ENCODE assay signal across 11 cellular contexts in the genomic region with DNA sequence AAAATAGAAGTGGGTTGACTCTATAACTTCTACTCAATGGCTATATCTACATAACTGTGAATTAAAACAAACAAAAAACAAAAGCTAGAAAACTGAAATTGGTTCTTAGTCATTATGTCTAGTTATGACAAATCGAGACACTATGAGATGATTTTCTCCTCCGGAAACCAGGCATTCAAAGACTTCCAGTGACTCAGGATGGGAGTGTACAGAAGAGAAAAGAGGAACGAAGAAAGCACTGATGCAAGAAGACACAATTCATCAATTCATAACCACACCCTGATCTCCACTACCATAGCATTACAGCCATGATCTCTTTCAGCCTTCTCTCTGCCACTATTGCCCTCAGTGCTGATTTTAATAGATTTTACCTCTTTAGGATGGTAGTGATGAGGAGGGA.
DNase-seq lines count a peak whose midpoint lies in the region; ATAC-seq and TF ChIP-seq lines count a peak whose summit lies in the region.
"Had no signal": no experiment of that assay in that cellular context is flagged by ENCODE, and none has a peak within 500 bp of the region (broad histone marks: within the 10 kb centered on the region; RNA-seq: fewer than 3 reads in every experiment).

No MANE protein-coding gene starts in this region.

- no peaks in the 10 kb centered on the region for H3K36me3 Mint-ChIP-seq in naive B cell
- H3K36me3 Mint-ChIP-seq: activated naive CD8-positive, alpha-beta T cell had no signal

- peaks cover 2 to 14% (median 12%) of the 10 kb centered on the region in 7 donors for H3K9me3 Mint-ChIP-seq in naive B cell

- H3K27me3 Mint-ChIP-seq in naive B cell = no peaks in the 10 kb centered on the region
- H3K27me3 Mint-ChIP-seq: activated naive CD8-positive, alpha-beta T cell had no signal

- CTCF ChIA-PET in HEK293T (lab: Yijun Ruan, JAX) = no interaction called here

- intact Hi-C loops in dorsolateral prefrontal cortex (cut with DNase I) = no loop called here

- H3K27me3 ChIP-seq in dorsolateral prefrontal cortex = peaks cover 0 to 37% (median 0%) of the 10 kb centered on the region in 45 donors

- no peak overlapping the region for H3K4me3 ChIP-seq in dorsolateral prefrontal cortex
- H3K4me3 ChIP-seq: K562, pancreas had no signal

- ATAC-seq in GM18907 (IDR thresholded peaks at IDR 0.05; ENCODE audit: unreplicated experiment) = peak; percentile 100
- peak; percentile 98 for ATAC-seq in HG02943 (IDR thresholded peaks at IDR 0.05; ENCODE audit: low read depth, unreplicated experiment)
- peak; percentile 98 to 100 for ATAC-seq in naive B cell (ENCODE audit: low read depth in 2 of 2)
- ATAC-seq: K562, pancreas had no signal

- no peak overlapping the region for H3K27ac ChIP-seq in dorsolateral prefrontal cortex
- H3K27ac ChIP-seq: pancreas had no signal

- TF ChIP-seq CTCF in dorsolateral prefrontal cortex (IDR thresholded peaks at IDR 0.05 in 54 of 56, conservative IDR thresholded peaks at IDR 0.05 in 2 of 56; ENCODE audit: low read depth in 1 of 56, partially characterized antibody in 56 of 56) = no peak

- H3K27ac Mint-ChIP-seq in naive B cell = peak overlapping the region in 3 of 6 donors; percentile 6 to 68 (median 17)
- H3K27ac Mint-ChIP-seq: activated naive CD8-positive, alpha-beta T cell had no signal

- POLR2A ChIA-PET in HEK293T (lab: Yijun Ruan, JAX) = no interaction called here

- H3K4me1 Mint-ChIP-seq in naive B cell = peaks cover 8 to 11% (median 9%) of the 10 kb centered on the region in 3 donors

- peak; percentile 53 for DNase-seq in OCI-M1 (lab: John Stamatoyannopoulos, UW)
- DNase-seq in naive B cell = peak; percentile 56
- DNase-seq in dorsolateral prefrontal cortex = no peak
- DNase-seq in LoVo (ENCODE audit: low spot score) = no peak
- no peak for DNase-seq in amygdala (lab: John Stamatoyannopoulos, UW)
- DNase-seq in HEK293T (ENCODE audit: extremely low spot score) = no peak
- DNase-seq: pancreas had no signal

- H3K4me3 Mint-ChIP-seq in naive B cell = peak overlapping the region in 4 of 8 donors; percentile 15 to 46 (median 24)
- H3K4me3 Mint-ChIP-seq: activated naive CD8-positive, alpha-beta T cell had no signal

TF ChIP-seq in HEK293T, 16 proteins besides CTCF, POLR2A, EP300 and RAD21:
- TF ChIP-seq ELF4 (IDR thresholded peaks at IDR 0.05) (no peak), ARNT (IDR thresholded peaks at IDR 0.05) (no peak), ZNF384 (IDR thresholded peaks at IDR 0.05) (no peak), SUZ12 (IDR thresholded peaks at IDR 0.05) (no peak), FOXM1 (IDR thresholded peaks at IDR 0.05; ENCODE audit: borderline replicate concordance) (no peak), SP1 (IDR thresholded peaks at IDR 0.05) (no peak), HDGF (IDR thresholded peaks at IDR 0.05; ENCODE audit: borderline replicate concordance) (no peak), NFRKB (IDR thresholded peaks at IDR 0.05) (no peak), FOXK2 (IDR thresholded peaks at IDR 0.05) (no peak)

Comparison
In these comparisons a context has a peak if more than half of its experiments do, and no peak if none do; other contexts are left out.
1. DNase-seq: peak in OCI-M1 (single experiment) and naive B cell (single experiment); none in dorsolateral prefrontal cortex (0 of 10), LoVo (single experiment), amygdala (0 of 56) and HEK293T (single experiment).
2. Peak in every context shown above with its lines, with median percentiles within 50 percentile points of each other: ATAC-seq.